11 cellular contexts compared by ENCODE assay signal in genomic region chr22:27212617-27213177, GRCh38.
DNase-seq lines count a peak whose midpoint lies in the region; ATAC-seq, FAIRE-seq and TF ChIP-seq lines count a peak whose summit lies in the region.
"Had no signal": no experiment of that assay in that cellular context is flagged by ENCODE, and none has a peak within 500 bp of the region (broad histone marks: within the 10 kb centered on the region; RNA-seq: fewer than 3 reads in every experiment).

No MANE protein-coding gene starts in this region.

- TF ChIP-seq CTCF in breast epithelium (IDR thresholded peaks at IDR 0.05) (no peak), lower lobe of right lung (IDR thresholded peaks at IDR 0.05) (no peak)

- H3K27ac ChIP-seq in breast epithelium (peak overlapping the region; percentile 56 to 62), lower lobe of right lung (peak overlapping the region; percentile 1)
- H3K27ac ChIP-seq: C4-2B had no signal

- H3K9me3 ChIP-seq in breast epithelium (no peaks in the 10 kb centered on the region), lower lobe of right lung (no peaks in the 10 kb centered on the region)

- peak; percentile 98 for FAIRE-seq in urothelium cell line (lab: Jason Lieb, UNC)

- H3K27me3 ChIP-seq in breast epithelium = peaks cover 0 to 6% of the 10 kb centered on the region in 2 donors
- H3K27me3 ChIP-seq in lower lobe of right lung (ENCODE audit: low read depth) = no peaks in the 10 kb centered on the region

- H3K36me3 ChIP-seq in breast epithelium (no peaks in the 10 kb centered on the region), lower lobe of right lung (no peaks in the 10 kb centered on the region)

- intact Hi-C loops in breast epithelium (cut with DNase I; ENCODE audit: low total_unique reads) = no loop called here
- intact Hi-C loops in lower lobe of right lung (cut with DNase I) = no loop called here

- ATAC-seq in lower lobe of right lung (peak; percentile 37 to 63), GM19397 (IDR thresholded peaks at IDR 0.05; ENCODE audit: unreplicated experiment) (no peak), HG02852 (IDR thresholded peaks at IDR 0.05; ENCODE audit: unreplicated experiment) (no peak)

- H3K4me3 ChIP-seq in breast epithelium = no peak overlapping the region
- no peak overlapping the region for H3K4me3 ChIP-seq in lower lobe of right lung

- no peak for TF ChIP-seq POLR2A in breast epithelium (IDR thresholded peaks at IDR 0.05)

- DNase-seq in NOMO-1 treated with DMSO at 0.1 percent for 48 hours (lab: John Stamatoyannopoulos, UW; ENCODE audit: unreplicated experiment) = peak; percentile 29
- no peak for DNase-seq in NOMO-1 treated with dmso at 0.1 percent for 144 hours (lab: John Stamatoyannopoulos, UW; ENCODE audit: unreplicated experiment)
- peak in 1 of 2 donors; percentile 55 for DNase-seq in breast epithelium (ENCODE audit: low spot score in 2 of 2)
- no peak for DNase-seq in lower lobe of right lung
- peak; percentile 95 for DNase-seq in urothelium cell line (ENCODE audit: low spot score)
- DNase-seq in SHP77 (lab: John Stamatoyannopoulos, UW) = no peak
- DNase-seq: activated naive CD8-positive, alpha-beta T cell treated with anti-CD3 and anti-CD28 coated beads, Interleukin-2, amount 10 ng/mL, durations not matched to agents 7 days and 5 days; stimulated activated CD8-positive, alpha-beta memory T cell treated with anti-CD3 and anti-CD28 coated beads, Interleukin-4, amount 100 ng/mL, for 48 hours had no signal

- H3K4me1 ChIP-seq in breast epithelium (no peaks in the 10 kb centered on the region), lower lobe of right lung (peaks cover 19% of the 10 kb centered on the region)

Comparison
In these comparisons a context has a peak if more than half of its experiments do, and no peak if none do; other contexts are left out.
1. DNase-seq: peak in NOMO-1 treated with DMSO at 0.1 percent for 48 hours (single experiment) and urothelium cell line (single experiment); none in NOMO-1 treated with dmso at 0.1 percent for 144 hours (single experiment), lower lobe of right lung (single experiment) and SHP77 (0 of 2).
2. ATAC-seq: peak in lower lobe of right lung (2 of 2); none in GM19397 (single experiment) and HG02852 (single experiment).